9 cellular contexts compared by ENCODE assay signal in the genomic region with DNA sequence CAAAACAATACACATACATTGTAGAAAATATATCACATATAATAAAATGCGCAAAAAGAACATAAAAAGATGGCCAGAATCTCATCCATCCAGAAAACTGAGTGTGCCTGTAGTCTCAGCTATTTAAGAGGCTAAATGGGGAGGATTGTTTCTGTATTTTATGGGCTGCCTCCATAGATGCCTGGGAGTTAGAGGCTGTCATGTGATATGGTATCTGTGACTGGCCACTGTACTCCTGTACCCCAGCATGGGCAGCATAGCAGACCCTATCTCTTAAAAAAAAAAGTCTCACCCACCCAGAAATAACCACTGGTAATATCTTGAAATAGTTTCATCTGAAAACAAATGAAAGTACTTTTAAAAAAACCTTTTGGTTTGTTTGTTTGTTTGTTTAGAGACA.
"Had no signal": no experiment of that assay in that cellular context is flagged by ENCODE, and none has a peak within 500 bp of the region (broad histone marks: within the 10 kb centered on the region; RNA-seq: fewer than 3 reads in every experiment).

No MANE protein-coding gene starts in this region.

- H3K4me2 ChIP-seq: GM23338 had no signal

- FAIRE-seq: H1, H54, HepG2 had no signal

- ATAC-seq: GM23338, HepG2 had no signal

- H3K27ac ChIP-seq: HL-60 had no signal

- H3K4me3 ChIP-seq: GM23338 had no signal

- DNase-seq: H9, HCEC 1CT, HFFc6, KG1 had no signal
